Comparison of ENCODE assay signal across 12 cellular contexts in genomic region chr21:45992311-45993209, GRCh38. TPM values are rescaled to one million over a fixed set of nuclear protein-coding genes. Genes with fewer than 3 reads are reported as not detected.
DNase-seq lines count a peak whose midpoint lies in the region; ATAC-seq and TF ChIP-seq lines count a peak whose summit lies in the region.
"Had no signal": no experiment of that assay in that cellular context is flagged by ENCODE, and none has a peak within 500 bp of the region (broad histone marks: within the 10 kb centered on the region; RNA-seq: fewer than 3 reads in every experiment).

No MANE protein-coding gene starts in this region.

- WGBS in heart left ventricle, 4 donors: 83 to 85% (median 83%) methylated on average over 25 to 32 of the region's 32 CpGs

- TF ChIP-seq CTCF in AG04450 (IDR thresholded peaks at IDR 0.05; ENCODE audit: low read depth, low read length) (no peak), heart left ventricle (IDR thresholded peaks at IDR 0.05) (no peak)

- H3K36me3 ChIP-seq in MG63: peaks cover 87% of the 10 kb centered on the region
- H3K36me3 ChIP-seq in heart left ventricle: peaks cover 0 to 87% (median 69%) of the 10 kb centered on the region in 9 donors
- peaks cover 14% of the 10 kb centered on the region for H3K36me3 ChIP-seq in rectal smooth muscle tissue (ENCODE audit: control insufficient read depth, insufficient read depth, low read length)

- no peak overlapping the region for H3K9ac ChIP-seq in rectal smooth muscle tissue (ENCODE audit: low read length)

- H3K27ac ChIP-seq in AG04450 (ENCODE audit: low read depth, low read length): peak overlapping the region; percentile 39
- H3K27ac ChIP-seq in heart left ventricle: peak overlapping the region in 10 of 12 donors; percentile 8 to 80 (median 56)
- H3K27ac ChIP-seq in rectal smooth muscle tissue (ENCODE audit: low read depth, low read length): peak overlapping the region; percentile 47

- CTCF ChIA-PET in AG04450 (lab: Charles Lee): interaction anchor here (1.3 kb wide), 1 partner anchor 19 kb away, joined by 3 read pairs; no protein-coding TSS in a partner anchor

- no peak for TF ChIP-seq POLR2A in heart left ventricle (IDR thresholded peaks at IDR 0.05)

- POLR2A ChIA-PET in AG04450 (lab: Yijun Ruan, JAX): interaction anchor here (0.7 to 1.5 kb wide), 7 partner anchors 8 to 100 kb away, joined by 3 read pairs; partner anchors contain the start of gene COL6A1

- H3K9me3 ChIP-seq in AG04450 (ENCODE audit: control insufficient read depth, insufficient read depth, low read length) (no peaks in the 10 kb centered on the region; the same call in 1 of the 2 replicates), MG63 (no peaks in the 10 kb centered on the region), heart left ventricle (no peaks in the 10 kb centered on the region)
- H3K9me3 ChIP-seq: Caco-2 had no signal

- intact Hi-C loops in heart left ventricle (cut with DNase I): loop anchor here in 1 of 10 donors (10.0 kb wide), 1 partner anchor 122 kb away; no protein-coding TSS in a partner anchor

- H3K27me3 ChIP-seq in AG04450 (ENCODE audit: control insufficient read depth, insufficient read depth, low read length) (no peaks in the 10 kb centered on the region), MG63 (no peaks in the 10 kb centered on the region), heart left ventricle (no peaks in the 10 kb centered on the region), rectal smooth muscle tissue (ENCODE audit: control insufficient read depth, insufficient read depth, low read length) (no peaks in the 10 kb centered on the region)

- ATAC-seq in heart left ventricle (peak in 3 of 4 donors; percentile 16 to 42 (median 35)), GM18519 (IDR thresholded peaks at IDR 0.05; ENCODE audit: low FRiP score, unreplicated experiment) (no peak), GM19023 (IDR thresholded peaks at IDR 0.05; ENCODE audit: unreplicated experiment) (no peak)

- DNase-seq in AG04450 (ENCODE audit: low read depth, low spot score) (no peak), MG63 (peak; percentile 1), heart left ventricle (peak; percentile 15 to 63 (median 35)), hypothalamus (lab: John Stamatoyannopoulos, UW) (no peak), AG08395 (ENCODE audit: low spot score) (no peak)
- DNase-seq: HCEC 1CT; RPMI8226; stimulated activated naive CD4-positive, alpha-beta T cell had no signal

- H3K4me3 ChIP-seq in AG04450 (ENCODE audit: low read depth, low read length): no peak overlapping the region
- no peak overlapping the region for H3K4me3 ChIP-seq in MG63
- no peak overlapping the region for H3K4me3 ChIP-seq in heart left ventricle
- no peak overlapping the region for H3K4me3 ChIP-seq in rectal smooth muscle tissue (ENCODE audit: low read length)

- peaks cover 0 to 27% (median 0%) of the 10 kb centered on the region in 12 donors for H3K4me1 ChIP-seq in heart left ventricle
- H3K4me1 ChIP-seq in rectal smooth muscle tissue (ENCODE audit: control insufficient read depth, insufficient read depth, low read length): peaks cover 11% of the 10 kb centered on the region

RNA-seq across cellular contexts. Expression of gene COL6A1, which starts 11.0 kb away (rescaled TPM):
- polyA plus RNA-seq in AG04450 (2011; rRNA removed) (493 and 591 TPM in 2 replicates), heart left ventricle (100 to 1,000 TPM; 149 to 157 TPM)
- 196 and 210 TPM in 2 replicates for polyA minus RNA-seq in AG04450 (2011; rRNA and poly(A)+ RNA removed)
- total RNA-seq in MG63 (2014; rRNA removed; shearing (Covaris generic); ENCODE audit: low replicate concordance): 817 and 868 TPM in 2 replicates
- 100 to 1,000 TPM in 8 of 9 donors, 10 to 100 TPM in 1; 92.4 to 385 (median 143) TPM for total RNA-seq in heart left ventricle

Comparison
In these comparisons a context has a peak if more than half of its experiments do, and no peak if none do; other contexts are left out.
1. DNase-seq: peak in MG63 (single experiment) and heart left ventricle (5 of 5); none in AG04450 (single experiment), hypothalamus (0 of 51) and AG08395 (single experiment).
2. ATAC-seq: peak in heart left ventricle (3 of 4); none in GM18519 (single experiment) and GM19023 (single experiment).
3. Peak in every context shown above with its lines, with median percentiles within 50 percentile points of each other: H3K27ac ChIP-seq.